Comparison of ENCODE assay signal across 9 cellular contexts in the genomic region with DNA sequence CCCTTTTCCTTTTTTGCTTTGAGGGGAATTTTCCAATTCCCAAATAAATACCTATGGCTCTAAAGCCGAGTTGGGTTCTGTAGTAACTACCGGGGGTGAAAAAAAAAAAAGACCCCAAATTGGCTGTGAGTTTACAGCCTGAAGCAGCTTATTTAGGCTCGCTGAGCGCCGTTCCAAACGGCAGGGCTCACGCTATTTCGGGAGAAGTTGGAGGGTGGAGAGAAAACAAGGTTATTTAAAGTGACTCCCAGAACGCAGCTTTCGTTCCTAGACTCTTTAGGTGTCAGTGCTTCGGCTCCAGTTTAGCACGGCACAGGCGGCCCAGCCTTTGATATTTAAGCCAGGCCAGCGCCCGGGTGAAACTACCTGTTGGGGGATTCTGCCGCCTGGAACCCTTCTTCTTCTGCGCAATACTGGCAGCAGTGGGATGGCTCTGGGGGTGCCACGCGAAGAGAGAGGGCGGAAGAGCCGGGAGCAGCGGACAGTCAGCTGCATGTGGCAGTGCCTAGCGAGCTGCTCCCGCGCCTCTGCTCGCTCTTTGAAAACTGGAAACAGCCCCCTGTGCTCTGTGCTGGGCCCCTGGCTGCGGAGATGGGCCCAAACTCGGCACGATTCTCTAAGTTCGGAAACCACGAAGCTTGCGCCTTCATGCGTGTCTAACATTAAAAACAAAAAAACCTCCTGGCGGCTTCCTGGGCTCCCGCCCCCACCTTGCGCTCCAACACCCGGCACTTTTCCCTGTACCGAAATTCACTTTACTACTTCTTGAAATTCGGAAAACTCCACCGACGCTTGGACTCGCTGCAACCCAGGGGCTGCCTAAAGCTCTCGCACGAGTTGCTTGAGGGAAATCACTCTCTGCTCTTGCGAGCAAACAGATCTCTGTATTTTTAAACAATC. TPM values are rescaled to one million over a fixed set of nuclear protein-coding genes. Genes with fewer than 3 reads are reported as not detected.
A peak's percentile ranks its signal among the peaks of the same experiment; 100 is the strongest.
DNase-seq lines count a peak whose midpoint lies in the region; ATAC-seq and TF ChIP-seq lines count a peak whose summit lies in the region.
"Had no signal": no experiment of that assay in that cellular context is flagged by ENCODE, and none has a peak within 500 bp of the region (broad histone marks: within the 10 kb centered on the region; RNA-seq: fewer than 3 reads in every experiment).

No MANE protein-coding gene starts in this region.

- no peak for TF ChIP-seq CTCF in cardiac muscle cell (IDR thresholded peaks at IDR 0.05; ENCODE audit: low read depth, low read length)
- no peak for TF ChIP-seq CTCF in osteocyte (IDR thresholded peaks at IDR 0.05)
- TF ChIP-seq CTCF in GM13977 (IDR thresholded peaks at IDR 0.05; ENCODE audit: extremely low read depth, insufficient read depth, missing control alignments) = no peak

- in situ Hi-C loops in GM13977 (cut with MboI; ENCODE audit: low pct_unique_long_range_greater_than_20kb, low sequenced_read_pairs, unreplicated experiment) = no loop called here

- H3K9me3 Mint-ChIP-seq in activated T-helper 1 cell treated with anti-CD3 and anti-CD28 coated beads, Interleukin-12 subunit alpha, Interleukin-12 subunit beta, Interleukin-2, Interleukin-4 antibody, amounts not matched to agents 30 ng/mL and 10 ng/mL and 1 ng/mL, durations not matched to agents 14 hours and 24 hours and 36 hours = no peaks in the 10 kb centered on the region
- H3K9me3 Mint-ChIP-seq in osteocyte (ENCODE audit: unreplicated experiment) = no peaks in the 10 kb centered on the region

- H3K9me3 ChIP-seq in cardiac muscle cell (ENCODE audit: low read depth) = no peaks in the 10 kb centered on the region

- intact Hi-C loops in activated T-helper 1 cell treated with anti-CD3 and anti-CD28 coated beads, Interleukin-12 subunit alpha, Interleukin-12 subunit beta, Interleukin-2, Interleukin-4 antibody, amounts not matched to agents 30 ng/mL and 10 ng/mL and 1 ng/mL, durations not matched to agents 14 hours and 24 hours and 36 hours (cut with micrococcal nuclease) = loop anchor here (1.0 to 2.0 kb wide), 2 partner anchors 26 to 36 kb away; no protein-coding TSS in a partner anchor
- intact Hi-C loops in posterior vena cava (cut with DNase I) = loop anchor here (5.0 kb wide), 1 partner anchor 36 kb away; the partner anchor contains the start of gene NFIB (in 2 of the 2)

- H3K4me1 ChIP-seq in cardiac muscle cell (ENCODE audit: low read depth) = peaks cover 23% of the 10 kb centered on the region

- ATAC-seq in HG03095 (IDR thresholded peaks at IDR 0.05; ENCODE audit: unreplicated experiment) (no peak), GM21786 (IDR thresholded peaks at IDR 0.05; ENCODE audit: unreplicated experiment) (no peak)

- DNase-seq in COR-L47 (lab: John Stamatoyannopoulos, UW) (peak; percentile 29), cardiac muscle cell (ENCODE audit: low read depth in 1 of 2, low spot score in 1 of 2) (peak in 1 of 2 donors; percentile 60), osteocyte (ENCODE audit: extremely low spot score, unreplicated experiment) (no peak), GM13977 (ENCODE audit: low spot score) (no peak), posterior vena cava (ENCODE audit: low spot score) (no peak)
- DNase-seq in activated T-helper 1 cell treated with anti-CD3 and anti-CD28 coated beads, Interleukin-12 subunit alpha, Interleukin-12 subunit beta, Interleukin-2, Interleukin-4 antibody, amounts not matched to agents 30 ng/mL and 10 ng/mL and 1 ng/mL, durations not matched to agents 14 hours and 24 hours and 36 hours (ENCODE audit: low spot score) = no peak

- H3K36me3 Mint-ChIP-seq in activated T-helper 1 cell treated with anti-CD3 and anti-CD28 coated beads, Interleukin-12 subunit alpha, Interleukin-12 subunit beta, Interleukin-2, Interleukin-4 antibody, amounts not matched to agents 30 ng/mL and 10 ng/mL and 1 ng/mL, durations not matched to agents 14 hours and 24 hours and 36 hours (ENCODE audit: low read depth) = no peaks in the 10 kb centered on the region
- no peaks in the 10 kb centered on the region for H3K36me3 Mint-ChIP-seq in osteocyte (ENCODE audit: unreplicated experiment)

- H3K27me3 Mint-ChIP-seq in activated T-helper 1 cell treated with anti-CD3 and anti-CD28 coated beads, Interleukin-12 subunit alpha, Interleukin-12 subunit beta, Interleukin-2, Interleukin-4 antibody, amounts not matched to agents 30 ng/mL and 10 ng/mL and 1 ng/mL, durations not matched to agents 14 hours and 24 hours and 36 hours (ENCODE audit: insufficient read depth) = peaks cover 53% of the 10 kb centered on the region
- H3K27me3 Mint-ChIP-seq in osteocyte (ENCODE audit: unreplicated experiment) = peaks cover 56% of the 10 kb centered on the region

- peak overlapping the region; percentile 63 for H3K27ac Mint-ChIP-seq in activated T-helper 1 cell treated with anti-CD3 and anti-CD28 coated beads, Interleukin-12 subunit alpha, Interleukin-12 subunit beta, Interleukin-2, Interleukin-4 antibody, amounts not matched to agents 30 ng/mL and 10 ng/mL and 1 ng/mL, durations not matched to agents 14 hours and 24 hours and 36 hours
- H3K27ac Mint-ChIP-seq in osteocyte (ENCODE audit: unreplicated experiment) = no peak overlapping the region

- H3K4me3 ChIP-seq in cardiac muscle cell = peak overlapping the region; percentile 37
- H3K4me3 ChIP-seq: SK-N-MC had no signal

- no peaks in the 10 kb centered on the region for H3K36me3 ChIP-seq in cardiac muscle cell

- no peak overlapping the region for H3K4me3 Mint-ChIP-seq in activated T-helper 1 cell treated with anti-CD3 and anti-CD28 coated beads, Interleukin-12 subunit alpha, Interleukin-12 subunit beta, Interleukin-2, Interleukin-4 antibody, amounts not matched to agents 30 ng/mL and 10 ng/mL and 1 ng/mL, durations not matched to agents 14 hours and 24 hours and 36 hours
- peak overlapping the region; percentile 74 for H3K4me3 Mint-ChIP-seq in osteocyte (ENCODE audit: unreplicated experiment)

- H3K4me1 Mint-ChIP-seq in activated T-helper 1 cell treated with anti-CD3 and anti-CD28 coated beads, Interleukin-12 subunit alpha, Interleukin-12 subunit beta, Interleukin-2, Interleukin-4 antibody, amounts not matched to agents 30 ng/mL and 10 ng/mL and 1 ng/mL, durations not matched to agents 14 hours and 24 hours and 36 hours (ENCODE audit: low read depth) = peaks cover 5% of the 10 kb centered on the region
- H3K4me1 Mint-ChIP-seq in osteocyte (ENCODE audit: unreplicated experiment) = peaks cover 47% of the 10 kb centered on the region

- H3K27ac ChIP-seq in cardiac muscle cell = no peak overlapping the region
- H3K27ac ChIP-seq: SK-N-MC had no signal

- H3K27me3 ChIP-seq in cardiac muscle cell = peaks cover 89% of the 10 kb centered on the region

RNA-seq across cellular contexts. Expression of gene NFIB, which starts 34.5 kb away (rescaled TPM):
- not detected in 2 replicates for total RNA-seq in activated T-helper 1 cell treated with anti-CD3 and anti-CD28 coated beads, Interleukin-12 subunit alpha, Interleukin-12 subunit beta, Interleukin-2, Interleukin-4 antibody, amounts not matched to agents 30 ng/mL and 10 ng/mL and 1 ng/mL, durations not matched to agents 14 hours and 24 hours and 36 hours
- total RNA-seq in cardiac muscle cell = 10.4 and 13.9 TPM in 2 replicates
- 5.7 and 7.8 TPM in 2 replicates for polyA plus RNA-seq in cardiac muscle cell
- total RNA-seq in osteocyte = 36.1 and 39.9 TPM in 2 replicates
- total RNA-seq in posterior vena cava = 100 to 1,000 TPM; 230 to 305 TPM

Comparison
In these comparisons a context has a peak if more than half of its experiments do, and no peak if none do; other contexts are left out.
1. RNA of gene NFIB, which starts 34.5 kb away (total RNA-seq): 230 to 305 TPM in posterior vena cava, 36.1 to 39.9 TPM in osteocyte and 10.4 to 13.9 TPM in cardiac muscle cell; not detected in activated T-helper 1 cell treated with anti-CD3 and anti-CD28 coated beads, Interleukin-12 subunit alpha, Interleukin-12 subunit beta, Interleukin-2, Interleukin-4 antibody, amounts not matched to agents 30 ng/mL and 10 ng/mL and 1 ng/mL, durations not matched to agents 14 hours and 24 hours and 36 hours; every median in the first group is over 10 times any median in the second.